Comparison of ENCODE assay signal across 9 cellular contexts in genomic region chr19:39824143-39825092, GRCh38. TPM values are rescaled to one million over a fixed set of nuclear protein-coding genes. Genes with fewer than 3 reads are reported as not detected.
DNase-seq lines count a peak whose midpoint lies in the region; ATAC-seq lines count a peak whose summit lies in the region.
"Had no signal": no experiment of that assay in that cellular context is flagged by ENCODE, and none has a peak within 500 bp of the region (broad histone marks: within the 10 kb centered on the region; RNA-seq: fewer than 3 reads in every experiment).

No MANE protein-coding gene starts in this region.

- no peak overlapping the region for H2BK12ac ChIP-seq in neuronal stem cell (ENCODE audit: low read length)

- peaks cover 24 to 45% of the 10 kb centered on the region in 2 donors for H3K36me3 ChIP-seq in neuronal stem cell (replicated peaks in 1 of 2; ENCODE audit: control insufficient read depth in 2 of 2, insufficient read depth in 2 of 2, low read length in 2 of 2)

- H3K23ac ChIP-seq in neuronal stem cell (ENCODE audit: low read depth, low read length, poor library complexity), result peak overlapping the region; percentile 46

- no CpG with 5 or more reads among the region's 47 CpGs for WGBS in neuronal stem cell (ENCODE audit: extremely low coverage in 2 of 2, insufficient read length in 2 of 2, insufficient replicate concordance in 1 of 2), 2 donors

- no peak overlapping the region for H3K4ac ChIP-seq in neuronal stem cell (ENCODE audit: low read length)

- H3K9ac ChIP-seq in neuronal stem cell (ENCODE audit: low read depth, low read length, poor library complexity), result peak overlapping the region; percentile 91

- no peaks in the 10 kb centered on the region for H3K27me3 ChIP-seq in neuronal stem cell (ENCODE audit: control insufficient read depth in 3 of 3, insufficient read depth in 3 of 3, low read depth in 1 of 3, low read length in 3 of 3)

- H3K4me2 ChIP-seq in neuronal stem cell (ENCODE audit: insufficient read depth, low read length, poor library complexity, severe bottlenecking), result peak overlapping the region; percentile 90

- H3K14ac ChIP-seq in neuronal stem cell (ENCODE audit: low read length), result no peak overlapping the region

- peaks cover 12 to 14% of the 10 kb centered on the region in 2 donors for H3K4me1 ChIP-seq in neuronal stem cell (ENCODE audit: control insufficient read depth in 2 of 2, insufficient read depth in 1 of 2, low read depth in 1 of 2, low read length in 2 of 2)

- H3K18ac ChIP-seq in neuronal stem cell (ENCODE audit: low read length), result peak overlapping the region; percentile 29

- peaks cover 8% of the 10 kb centered on the region for H3K79me1 ChIP-seq in neuronal stem cell (ENCODE audit: low read depth, low read length)

- peak overlapping the region; percentile 64 to 93 for H3K4me3 ChIP-seq in neuronal stem cell (ENCODE audit: low read length in 2 of 2)

- peak overlapping the region; percentile 76 for H2AFZ ChIP-seq in neuronal stem cell (ENCODE audit: low read length)

- H2BK120ac ChIP-seq in neuronal stem cell (ENCODE audit: low read depth, low read length), result no peak overlapping the region

- peaks cover 0 to 2% of the 10 kb centered on the region in 2 donors for H3K9me3 ChIP-seq in neuronal stem cell (replicated peaks in 1 of 2; ENCODE audit: control insufficient read depth in 2 of 2, insufficient read depth in 1 of 2, low read depth in 1 of 2, low read length in 2 of 2)

- no peak overlapping the region for H2AK5ac ChIP-seq in neuronal stem cell (ENCODE audit: low read depth, low read length)

- H3K27ac ChIP-seq in neuronal stem cell (replicated peaks; ENCODE audit: low read length), result peak overlapping the region; percentile 58

- ATAC-seq in GM21390 (IDR thresholded peaks at IDR 0.05; ENCODE audit: unreplicated experiment), result peak; percentile 81

- DNase-seq in COR-L47 (lab: John Stamatoyannopoulos, UW) (peak; percentile 96), HuH-7 (ENCODE audit: low spot score) (peak; percentile 91), RPMI7951 (ENCODE audit: low read depth) (peak; percentile 75), activated gamma-delta T cell treated with Interleukin-2 at 50 U/mL for 16 hours (peak; percentile 82), germinal center (ENCODE audit: low spot score) (peak; percentile 93), neuronal stem cell (ENCODE audit: low spot score) (peak; percentile 87), stromal cell of bone marrow (ENCODE audit: low read depth) (peak; percentile 91)

- no peak overlapping the region for H4K8ac ChIP-seq in neuronal stem cell (ENCODE audit: low read depth, low read length)

- no peak overlapping the region for H2BK15ac ChIP-seq in neuronal stem cell (ENCODE audit: low read length)

- no peak overlapping the region for H2BK5ac ChIP-seq in neuronal stem cell (ENCODE audit: low read length)

- H4K91ac ChIP-seq in neuronal stem cell (ENCODE audit: low read depth, low read length, poor library complexity), result no peak overlapping the region

RNA-seq across cellular contexts. Expression of gene DYRK1B, which starts 9.5 kb away (rescaled TPM):
- total RNA-seq in RPMI7951 (2014; rRNA removed; shearing (Covaris generic)), result 0.24 and 0.29 TPM in 2 replicates
- 36.7 TPM for polyA plus RNA-seq in neuronal stem cell (2013, experiment 1 of 2)
- polyA plus RNA-seq in neuronal stem cell (2013, experiment 2 of 2), result 35.1 TPM

RNA-seq across cellular contexts. Expression of gene FBL, which starts 21.8 kb away (rescaled TPM):
- 148 and 165 TPM in 2 replicates for total RNA-seq in RPMI7951 (2014; rRNA removed; shearing (Covaris generic))
- 435 TPM for polyA plus RNA-seq in neuronal stem cell (2013, experiment 1 of 2)
- polyA plus RNA-seq in neuronal stem cell (2013, experiment 2 of 2), result 415 TPM

RNA-seq across cellular contexts. Expression of gene LEUTX, which starts 45.8 kb away (rescaled TPM):
- total RNA-seq in RPMI7951 (2014; rRNA removed; shearing (Covaris generic)), result not detected in 2 replicates
- not detected for polyA plus RNA-seq in neuronal stem cell (2013, experiment 1 of 2)
- polyA plus RNA-seq in neuronal stem cell (2013, experiment 2 of 2), result not detected
- total RNA-seq: subcutaneous adipose tissue had no signal

Comparison
In these comparisons a context has a peak if more than half of its experiments do, and no peak if none do; other contexts are left out.
1. Peak in every context shown above with its lines: DNase-seq, ATAC-seq, H3K4me3 ChIP-seq and H3K27ac ChIP-seq.